In genomic region chr6:20056350-20056992, GRCh38 we compare ENCODE assay signal across 8 cellular contexts.
DNase-seq lines count a peak whose midpoint lies in the region; ATAC-seq and TF ChIP-seq lines count a peak whose summit lies in the region.

No MANE protein-coding gene starts in this region.

- H3K4me1 Mint-ChIP-seq in chondrocyte (ENCODE audit: low read depth) (peaks cover 5% of the 10 kb centered on the region), mesothelial cell of epicardium (peaks cover 10% of the 10 kb centered on the region), T-cell (no peaks in the 10 kb centered on the region)

- CTCF ChIA-PET in T-cell (lab: Charles Lee) = interaction anchor here (0.6 to 1.2 kb wide), 4 partner anchors 15 to 1753 kb away, joined by 3 to 10 read pairs (median 4); no protein-coding TSS in a partner anchor

- TF ChIP-seq CTCF in 22Rv1 (IDR thresholded peaks at IDR 0.05) (peak; percentile 70), chondrocyte (IDR thresholded peaks at IDR 0.05) (peak; percentile 91), mesothelial cell of epicardium (IDR thresholded peaks at IDR 0.05; ENCODE audit: unreplicated experiment) (peak; percentile 67)

- H3K27me3 Mint-ChIP-seq in chondrocyte (ENCODE audit: low read depth) (no peaks in the 10 kb centered on the region), mesothelial cell of epicardium (ENCODE audit: low read depth) (peaks cover 1% of the 10 kb centered on the region), T-cell (no peaks in the 10 kb centered on the region)

- H3K4me3 Mint-ChIP-seq in chondrocyte (ENCODE audit: unreplicated experiment) (no peak overlapping the region), mesothelial cell of epicardium (no peak overlapping the region), T-cell (no peak overlapping the region)

- no peak overlapping the region for H3K27ac ChIP-seq in 22Rv1

- H3K9me3 Mint-ChIP-seq in chondrocyte (ENCODE audit: low read depth) = no peaks in the 10 kb centered on the region
- no peaks in the 10 kb centered on the region for H3K9me3 Mint-ChIP-seq in mesothelial cell of epicardium
- H3K9me3 Mint-ChIP-seq in T-cell = no peaks in the 10 kb centered on the region

- ATAC-seq in GM18502 (IDR thresholded peaks at IDR 0.05; ENCODE audit: poor library complexity, unreplicated experiment) = peak; percentile 61
- ATAC-seq in HG03521 (IDR thresholded peaks at IDR 0.05; ENCODE audit: unreplicated experiment) = peak; percentile 43
- ATAC-seq in T-cell (replicated peaks in 1 of 4) = no peak

- no peaks in the 10 kb centered on the region for H3K36me3 Mint-ChIP-seq in chondrocyte (ENCODE audit: low read depth)
- no peaks in the 10 kb centered on the region for H3K36me3 Mint-ChIP-seq in mesothelial cell of epicardium
- H3K36me3 Mint-ChIP-seq in T-cell = no peaks in the 10 kb centered on the region

- peak overlapping the region; percentile 52 for H3K27ac Mint-ChIP-seq in chondrocyte (ENCODE audit: unreplicated experiment)
- no peak overlapping the region for H3K27ac Mint-ChIP-seq in mesothelial cell of epicardium
- no peak overlapping the region for H3K27ac Mint-ChIP-seq in T-cell

- POLR2A ChIA-PET in T-cell (lab: Charles Lee) = no interaction called here

- DNase-seq in NCI-H69 (lab: John Stamatoyannopoulos, UW) (peak; percentile 91), chondrocyte (ENCODE audit: low spot score) (no peak), mesothelial cell of epicardium (ENCODE audit: low spot score in 2 of 2, unreplicated experiment in 2 of 2) (no peak), T-cell (no peak)
- DNase-seq in central memory CD4-positive, alpha-beta T cell = no peak

Comparison
In these comparisons a context has a peak if more than half of its experiments do, and no peak if none do; other contexts are left out.
1. ATAC-seq: peak in GM18502 (single experiment) and HG03521 (single experiment); none in T-cell (0 of 4).
2. Peak in every context shown above with its lines, with median percentiles within 50 percentile points of each other: CTCF ChIP-seq.